ENCODE assay signal across 19 cellular contexts in genomic region chr5:6823996-6824395, GRCh38.
DNase-seq lines count a peak whose midpoint lies in the region; ATAC-seq and TF ChIP-seq lines count a peak whose summit lies in the region.
"Had no signal": no experiment of that assay in that cellular context is flagged by ENCODE, and none has a peak within 500 bp of the region (broad histone marks: within the 10 kb centered on the region; RNA-seq: fewer than 3 reads in every experiment).

No MANE protein-coding gene starts in this region.

- no peak for TF ChIP-seq POLR2A in esophagus muscularis mucosa (IDR thresholded peaks at IDR 0.05; ENCODE audit: low read depth)

- peaks cover 0 to 16% (median 7%) of the 10 kb centered on the region in 4 donors for H3K9me3 ChIP-seq in esophagus muscularis mucosa

- WGBS in esophagus muscularis mucosa = 69% methylated on average over 10 of the region's 10 CpGs

- H3K27me3 ChIP-seq in esophagus muscularis mucosa = peaks cover 0 to 37% (median 0%) of the 10 kb centered on the region in 4 donors
- H3K27me3 ChIP-seq: BLaER1 treated with 17β-estradiol and CSF1 and Interleukin-3, amounts not matched to agents 10 nM and 100 nM had no signal

- no peaks in the 10 kb centered on the region for H3K36me3 ChIP-seq in esophagus muscularis mucosa
- H3K36me3 ChIP-seq: BLaER1 treated with 17β-estradiol and CSF1 and Interleukin-3, amounts not matched to agents 10 nM and 100 nM had no signal

- H3K4me1 ChIP-seq in esophagus muscularis mucosa = no peaks in the 10 kb centered on the region

- no peak for ATAC-seq in activated naive CD4-positive, alpha-beta T cell treated with anti-CD3 and anti-CD28 coated beads, Interleukin-2, amount 50 U/mL, for 72 hours
- ATAC-seq in HG03460 (IDR thresholded peaks at IDR 0.05; ENCODE audit: unreplicated experiment) = no peak
- ATAC-seq: GM23338, HCT116 had no signal

- peaks cover 8% of the 10 kb centered on the region for H3K9me3 Mint-ChIP-seq in activated naive CD4-positive, alpha-beta T cell treated with anti-CD3 and anti-CD28 coated beads, Interleukin-2, amount 50 U/mL, for 24 hours
- peaks cover 7% of the 10 kb centered on the region in 2 donors for H3K9me3 Mint-ChIP-seq in activated naive CD4-positive, alpha-beta T cell treated with anti-CD3 and anti-CD28 coated beads, Interleukin-2, amount 50 U/mL, for 72 hours
- H3K9me3 Mint-ChIP-seq: H9 had no signal

- no peak overlapping the region for H3K4me3 Mint-ChIP-seq in activated naive CD4-positive, alpha-beta T cell treated with anti-CD3 and anti-CD28 coated beads, Interleukin-2, amount 50 U/mL, for 24 hours
- H3K4me3 Mint-ChIP-seq: B cell; CD4-positive, alpha-beta T cell; CD8-positive, alpha-beta memory T cell; GM23338; H9 had no signal

- H3K4me1 Mint-ChIP-seq in activated naive CD4-positive, alpha-beta T cell treated with anti-CD3 and anti-CD28 coated beads, Interleukin-2, amount 50 U/mL, for 24 hours = peaks cover 19% of the 10 kb centered on the region

- H3K36me3 Mint-ChIP-seq in activated naive CD4-positive, alpha-beta T cell treated with anti-CD3 and anti-CD28 coated beads, Interleukin-2, amount 50 U/mL, for 24 hours = no peaks in the 10 kb centered on the region
- peaks cover 0 to 17% of the 10 kb centered on the region in 2 donors for H3K36me3 Mint-ChIP-seq in activated naive CD4-positive, alpha-beta T cell treated with anti-CD3 and anti-CD28 coated beads, Interleukin-2, amount 50 U/mL, for 72 hours
- H3K36me3 Mint-ChIP-seq: CD14-positive monocyte had no signal

- H3K27ac Mint-ChIP-seq in activated naive CD4-positive, alpha-beta T cell treated with anti-CD3 and anti-CD28 coated beads, Interleukin-2, amount 50 U/mL, for 24 hours = peak overlapping the region; percentile 56
- H3K27ac Mint-ChIP-seq in activated naive CD4-positive, alpha-beta T cell treated with anti-CD3 and anti-CD28 coated beads, Interleukin-2, amount 50 U/mL, for 72 hours = no peak overlapping the region
- H3K27ac Mint-ChIP-seq: B cell; CD4-positive, alpha-beta T cell; GM23338; H9 had no signal

- no peak for TF ChIP-seq EP300 in esophagus muscularis mucosa (IDR thresholded peaks at IDR 0.05)

- peaks cover 2% of the 10 kb centered on the region for H3K27me3 Mint-ChIP-seq in activated naive CD4-positive, alpha-beta T cell treated with anti-CD3 and anti-CD28 coated beads, Interleukin-2, amount 50 U/mL, for 24 hours

- no peak overlapping the region for H3K4me3 ChIP-seq in esophagus muscularis mucosa
- H3K4me3 ChIP-seq: GM23338 had no signal

- DNase-seq in activated naive CD4-positive, alpha-beta T cell treated with anti-CD3 and anti-CD28 coated beads, Interleukin-2, amount 50 U/mL, for 72 hours (ENCODE audit: low spot score in 2 of 2) = no peak
- DNase-seq in DMS114 treated with DMSO at 0.1 percent for 48 hours (lab: John Stamatoyannopoulos, UW; ENCODE audit: unreplicated experiment) = peak; percentile 16
- peak; percentile 80 for DNase-seq in esophagus muscularis mucosa (ENCODE audit: extremely low spot score)
- no peak for DNase-seq in epidermal melanocyte (ENCODE audit: insufficient read length, low spot score)
- no peak for DNase-seq in COR-L47 (lab: John Stamatoyannopoulos, UW)
- DNase-seq: 8988T; Calu3; CD4-positive, alpha-beta T cell; CD8-positive, alpha-beta memory T cell; DMS153; DND-41; H9 had no signal

- intact Hi-C loops in esophagus muscularis mucosa (cut with DNase I) = no loop called here

- TF ChIP-seq CTCF in esophagus muscularis mucosa (IDR thresholded peaks at IDR 0.05) = no peak

- H3K27ac ChIP-seq in esophagus muscularis mucosa (replicated peaks in 1 of 4) = no peak overlapping the region
- H3K27ac ChIP-seq: BLaER1 treated with 17β-estradiol and CSF1 and Interleukin-3, amounts not matched to agents 10 nM and 100 nM had no signal

Comparison
In these comparisons a context has a peak if more than half of its experiments do, and no peak if none do; other contexts are left out.
1. DNase-seq: peak in DMS114 treated with DMSO at 0.1 percent for 48 hours (single experiment) and esophagus muscularis mucosa (single experiment); none in activated naive CD4-positive, alpha-beta T cell treated with anti-CD3 and anti-CD28 coated beads, Interleukin-2, amount 50 U/mL, for 72 hours (0 of 2), epidermal melanocyte (single experiment) and COR-L47 (single experiment).